ENCODE assay signal across 19 cellular contexts in the genomic region with DNA sequence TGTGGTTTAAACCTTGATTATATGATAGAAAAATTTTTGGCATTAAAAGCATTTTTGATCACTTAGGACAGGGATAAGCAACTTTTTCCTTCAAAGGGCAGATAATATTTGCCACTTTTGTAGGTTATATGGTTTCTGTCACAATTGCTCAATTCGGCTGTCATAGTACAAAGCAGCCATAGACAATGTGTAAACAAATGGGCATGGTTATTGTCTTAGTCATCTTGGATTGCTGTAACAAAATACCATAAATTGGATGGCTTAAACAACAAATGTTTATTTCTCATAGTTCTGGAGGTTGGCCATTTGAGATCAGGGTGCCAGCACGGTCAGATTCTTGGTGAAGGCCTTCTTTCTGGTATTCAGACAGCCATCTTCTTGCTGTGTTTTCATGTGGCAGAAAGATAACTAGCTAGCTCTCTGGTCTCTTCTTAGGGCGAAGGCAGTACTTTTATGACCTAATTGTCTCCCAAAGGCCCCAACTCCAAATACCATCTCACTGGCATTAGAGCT.
"Had no signal": no experiment of that assay in that cellular context is flagged by ENCODE, and none has a peak within 500 bp of the region (broad histone marks: within the 10 kb centered on the region; RNA-seq: fewer than 3 reads in every experiment).

No MANE protein-coding gene starts in this region.

- H3K27ac Mint-ChIP-seq: activated CD4-positive, alpha-beta memory T cell treated with anti-CD3 and anti-CD28 coated beads, Interleukin-2, amount 10 ng/mL, durations not matched to agents 7 days and 5 days; activated naive CD4-positive, alpha-beta T cell treated with anti-CD3 and anti-CD28 coated beads, Interleukin-2, amount 50 U/mL, for 24 hours; activated T-cell treated with anti-CD3 and anti-CD28 coated beads, Interleukin-2, amount 50 U/mL, for 24 hours; natural killer cell; WTC11 had no signal

- H3K36me3 ChIP-seq: neutrophil, transverse colon had no signal

- ATAC-seq: left lobe of liver; mucosa of descending colon; natural killer cell; stimulated activated naive CD8-positive, alpha-beta T cell treated with anti-CD3 and anti-CD28 coated beads, Interleukin-15, Interleukin-2, amounts not matched to agents 100 U/mL and 50 U/mL, for 24 hours; WTC11 had no signal

- H3K4me3 Mint-ChIP-seq: activated CD4-positive, alpha-beta memory T cell treated with anti-CD3 and anti-CD28 coated beads, Interleukin-2, amount 10 ng/mL, durations not matched to agents 7 days and 5 days; activated naive CD4-positive, alpha-beta T cell treated with anti-CD3 and anti-CD28 coated beads, Interleukin-2, amount 50 U/mL, for 24 hours; activated T-cell treated with anti-CD3 and anti-CD28 coated beads, Interleukin-2, amount 50 U/mL, for 24 hours; natural killer cell; WTC11 had no signal

- H3K27me3 ChIP-seq: esophagus squamous epithelium, neutrophil, transverse colon had no signal

- DNase-seq: activated CD4-positive, alpha-beta memory T cell treated with anti-CD3 and anti-CD28 coated beads, Interleukin-2, amount 10 ng/mL, durations not matched to agents 7 days and 5 days; activated CD4-positive, alpha-beta T cell treated with anti-CD3 and anti-CD28 coated beads for 4 hours; activated T-cell treated with anti-CD3 and anti-CD28 coated beads, Interleukin-2, amount 50 U/mL, for 24 hours; amniotic stem cell; central memory CD4-positive, alpha-beta T cell; effector CD4-positive, alpha-beta T cell; esophagus squamous epithelium; mucosa of descending colon; natural killer cell; retina; small intestine; stimulated activated CD4-positive, alpha-beta T cell treated with anti-CD3 and anti-CD28 coated beads, Interleukin-4, amount 100 ng/mL, for 24 hours; stimulated activated naive CD8-positive, alpha-beta T cell treated with anti-CD3 and anti-CD28 coated beads, Interleukin-15, Interleukin-2, amounts not matched to agents 100 U/mL and 50 U/mL, for 24 hours; transverse colon had no signal

- H3K9me3 Mint-ChIP-seq: activated CD4-positive, alpha-beta memory T cell treated with anti-CD3 and anti-CD28 coated beads, Interleukin-2, amount 10 ng/mL, durations not matched to agents 7 days and 5 days; activated naive CD4-positive, alpha-beta T cell treated with anti-CD3 and anti-CD28 coated beads, Interleukin-2, amount 50 U/mL, for 24 hours; activated T-cell treated with anti-CD3 and anti-CD28 coated beads, Interleukin-2, amount 50 U/mL, for 24 hours; natural killer cell; WTC11 had no signal

- H3K27me3 Mint-ChIP-seq: activated CD4-positive, alpha-beta memory T cell treated with anti-CD3 and anti-CD28 coated beads, Interleukin-2, amount 10 ng/mL, durations not matched to agents 7 days and 5 days; activated naive CD4-positive, alpha-beta T cell treated with anti-CD3 and anti-CD28 coated beads, Interleukin-2, amount 50 U/mL, for 24 hours; activated T-cell treated with anti-CD3 and anti-CD28 coated beads, Interleukin-2, amount 50 U/mL, for 24 hours had no signal

- H3K27ac ChIP-seq: coronary artery, esophagus squamous epithelium, neutrophil, transverse colon had no signal

- H3K4me1 ChIP-seq: esophagus squamous epithelium, transverse colon had no signal

- H3K36me3 Mint-ChIP-seq: natural killer cell had no signal

- H3K4me1 Mint-ChIP-seq: activated CD4-positive, alpha-beta memory T cell treated with anti-CD3 and anti-CD28 coated beads, Interleukin-2, amount 10 ng/mL, durations not matched to agents 7 days and 5 days; natural killer cell had no signal

- H3K4me3 ChIP-seq: coronary artery, esophagus squamous epithelium, mucosa of descending colon, transverse colon had no signal

- H3K9me3 ChIP-seq: esophagus squamous epithelium, mucosa of descending colon, neutrophil, transverse colon had no signal
